Comparison of ENCODE assay signal across 20 cellular contexts in the genomic region with DNA sequence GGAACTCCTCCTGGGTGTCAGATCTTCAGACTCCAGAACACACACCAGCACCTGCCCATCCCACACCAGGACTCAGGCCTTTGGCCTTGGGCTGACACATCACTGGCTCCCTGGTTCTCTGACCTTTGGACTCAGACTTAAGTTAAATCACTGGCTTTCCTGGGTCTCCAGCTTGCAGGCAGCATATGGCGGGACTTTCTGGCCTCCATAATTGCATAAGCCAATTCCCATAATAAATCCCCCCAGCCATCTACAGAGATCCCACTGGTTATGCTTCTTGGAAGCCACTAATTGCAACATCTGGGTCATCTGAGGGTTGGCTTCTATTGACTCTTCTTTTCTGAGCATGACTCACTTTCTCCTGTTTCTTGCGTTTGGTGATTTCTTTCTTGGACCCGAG.
A peak's percentile ranks its signal among the peaks of the same experiment; 100 is the strongest.
DNase-seq lines count a peak whose midpoint lies in the region; ATAC-seq and TF ChIP-seq lines count a peak whose summit lies in the region.
"Had no signal": no experiment of that assay in that cellular context is flagged by ENCODE, and none has a peak within 500 bp of the region (broad histone marks: within the 10 kb centered on the region; RNA-seq: fewer than 3 reads in every experiment).

No MANE protein-coding gene starts in this region.

- no peaks in the 10 kb centered on the region for H3K9me3 ChIP-seq in mucosa of descending colon
- H3K9me3 ChIP-seq in WERI-Rb-1 (ENCODE audit: severe bottlenecking): peaks cover 6% of the 10 kb centered on the region
- H3K9me3 ChIP-seq: SJCRH30 had no signal

- no peaks in the 10 kb centered on the region for H3K4me1 ChIP-seq in mucosa of descending colon (ENCODE audit: low read depth)

- H3K4me3 ChIP-seq in AG10803 (ENCODE audit: low read length) (no peak overlapping the region), fibroblast of mammary gland (ENCODE audit: control insufficient read depth, low read depth, low read length) (no peak overlapping the region), mucosa of descending colon (no peak overlapping the region), WERI-Rb-1 (ENCODE audit: low read depth, low read length) (no peak overlapping the region)
- H3K4me3 ChIP-seq: SJCRH30 had no signal

- intact Hi-C loops in mucosa of descending colon (cut with DNase I, micrococcal nuclease): no loop called here

- ATAC-seq in mucosa of descending colon (peak; percentile 78), GM18873 (IDR thresholded peaks at IDR 0.05; ENCODE audit: low FRiP score, unreplicated experiment) (no peak)
- ATAC-seq: CD8-positive, alpha-beta T cell; stimulated activated naive CD8-positive, alpha-beta T cell treated with anti-CD3 and anti-CD28 coated beads, Interleukin-15, Interleukin-2, amounts not matched to agents 100 U/mL and 50 U/mL, for 24 hours; T-helper 17 cell had no signal

- no peaks in the 10 kb centered on the region for H3K27me3 ChIP-seq in WERI-Rb-1 (ENCODE audit: insufficient read depth, low read depth, severe bottlenecking)
- H3K27me3 ChIP-seq: SJCRH30 had no signal

- DNase-seq in AG10803 (ENCODE audit: low read depth): peak; percentile 21
- peak; percentile 72 for DNase-seq in NCI-H82 treated with DMSO at 0.1 percent for 48 hours (lab: John Stamatoyannopoulos, UW; ENCODE audit: unreplicated experiment)
- DNase-seq in fibroblast of mammary gland (ENCODE audit: low read depth): peak; percentile 74
- DNase-seq in mucosa of descending colon: no peak
- DNase-seq in NOMO-1 treated with DMSO at 0.1 percent for 48 hours (lab: John Stamatoyannopoulos, UW; ENCODE audit: unreplicated experiment): no peak
- DNase-seq in cortex of kidney (lab: John Stamatoyannopoulos, UW): no peak
- DNase-seq in WERI-Rb-1: no peak
- DNase-seq: activated CD4-positive, CD25-positive, alpha-beta regulatory T cell; activated naive CD8-positive, alpha-beta T cell treated with anti-CD3 and anti-CD28 coated beads, Interleukin-2, amount 10 ng/mL, durations not matched to agents 7 days and 5 days; CD8-positive, alpha-beta T cell; HCEC 1CT; hippocampal formation; kidney; midbrain; NCI-H2029 treated with DMSO at 0.1 percent for 48 hours; OCI-M1; SJCRH30; stimulated activated naive CD8-positive, alpha-beta T cell treated with anti-CD3 and anti-CD28 coated beads, Interleukin-15, Interleukin-2, amounts not matched to agents 100 U/mL and 50 U/mL, for 24 hours; T-helper 17 cell had no signal

- no peak overlapping the region for H3K27ac ChIP-seq in WERI-Rb-1
- H3K27ac ChIP-seq: SJCRH30 had no signal

- TF ChIP-seq CTCF in AG10803 (conservative IDR thresholded peaks at IDR 0.05; ENCODE audit: low read length): no peak
- no peak for TF ChIP-seq CTCF in fibroblast of mammary gland (conservative IDR thresholded peaks at IDR 0.05; ENCODE audit: control insufficient read depth, insufficient read depth, low read depth, low read length)
- no peak for TF ChIP-seq CTCF in mucosa of descending colon (IDR thresholded peaks at IDR 0.05)
- no peak for TF ChIP-seq CTCF in WERI-Rb-1 (IDR thresholded peaks at IDR 0.05; ENCODE audit: low read depth, low read length)

- no peaks in the 10 kb centered on the region for H3K36me3 ChIP-seq in mucosa of descending colon (ENCODE audit: low read depth)
- peaks cover 22% of the 10 kb centered on the region for H3K36me3 ChIP-seq in WERI-Rb-1

Comparison
In these comparisons a context has a peak if more than half of its experiments do, and no peak if none do; other contexts are left out.
1. DNase-seq: peak in AG10803 (single experiment), NCI-H82 treated with DMSO at 0.1 percent for 48 hours (single experiment) and fibroblast of mammary gland (single experiment); none in mucosa of descending colon (0 of 3), NOMO-1 treated with DMSO at 0.1 percent for 48 hours (single experiment), cortex of kidney (single experiment) and WERI-Rb-1 (single experiment).